Comparison of ENCODE assay signal across 19 cellular contexts in genomic region chr13:79917628-79918027, GRCh38.
DNase-seq lines count a peak whose midpoint lies in the region; FAIRE-seq and TF ChIP-seq lines count a peak whose summit lies in the region.
"Had no signal": no experiment of that assay in that cellular context is flagged by ENCODE, and none has a peak within 500 bp of the region (broad histone marks: within the 10 kb centered on the region; RNA-seq: fewer than 3 reads in every experiment).

No MANE protein-coding gene starts in this region.

- DNase-seq in NB4 (ENCODE audit: low read depth) (peak; percentile 14), astrocyte (ENCODE audit: low read depth) (no peak), neural progenitor cell (ENCODE audit: low spot score) (no peak), KG1 (lab: John Stamatoyannopoulos, UW) (no peak), NCI-H748 (lab: John Stamatoyannopoulos, UW; ENCODE audit: unreplicated experiment) (no peak)
- no peak for DNase-seq in activated CD4-positive, CD25-positive, alpha-beta regulatory T cell (lab: John Stamatoyannopoulos, UW)
- DNase-seq in activated CD4-positive, alpha-beta T cell treated with anti-CD3 and anti-CD28 coated beads, Interleukin-2, amount 50 U/mL, for 4 hours: no peak
- DNase-seq: ACHN, DMS79 treated with DMSO at 0.1 percent for 48 hours, HCEC 1CT, NCI-H1092, NCI-H1436 treated with DMSO at 0.1 percent for 48 hours, NCI-H2081, NCI-H510A treated with DMSO at 0.1 percent for 48 hours, Peyer's patch, T-cell had no signal

- no peak overlapping the region for H3K4me3 ChIP-seq in Loucy (ENCODE audit: low read length, poor library complexity, severe bottlenecking)
- H3K4me3 ChIP-seq in NB4 (ENCODE audit: low read depth, low read length): no peak overlapping the region
- no peak overlapping the region for H3K4me3 ChIP-seq in astrocyte (ENCODE audit: insufficient read depth, low read depth, low read length)
- no peak overlapping the region for H3K4me3 ChIP-seq in neural progenitor cell
- H3K4me3 ChIP-seq: K562, Peyer's patch had no signal

- no peak overlapping the region for H3K4me2 ChIP-seq in Loucy (ENCODE audit: low read depth, low read length, poor library complexity, severe bottlenecking)
- no peak overlapping the region for H3K4me2 ChIP-seq in astrocyte (ENCODE audit: low read length)
- H3K4me2 ChIP-seq in neural progenitor cell: no peak overlapping the region

- peaks cover 9% of the 10 kb centered on the region for H3K9me3 Mint-ChIP-seq in astrocyte (ENCODE audit: unreplicated experiment)
- peaks cover 24% of the 10 kb centered on the region for H3K9me3 Mint-ChIP-seq in neural progenitor cell

- H3K79me2 ChIP-seq in Loucy (ENCODE audit: insufficient read depth, low read length) (no peaks in the 10 kb centered on the region), astrocyte (ENCODE audit: insufficient read depth, low read length) (no peaks in the 10 kb centered on the region), neural progenitor cell (ENCODE audit: low read depth) (no peaks in the 10 kb centered on the region)

- H3K9me3 ChIP-seq in Loucy (ENCODE audit: insufficient read depth, low read depth, low read length) (no peaks in the 10 kb centered on the region), astrocyte (ENCODE audit: insufficient read depth, low read depth, low read length) (no peaks in the 10 kb centered on the region), neural progenitor cell (ENCODE audit: low read depth) (no peaks in the 10 kb centered on the region)
- H3K9me3 ChIP-seq: Peyer's patch had no signal

- H3F3A ChIP-seq in Loucy (ENCODE audit: low read depth): no peaks in the 10 kb centered on the region
- H3F3A ChIP-seq in neural progenitor cell (ENCODE audit: low read depth): no peaks in the 10 kb centered on the region

- no peaks in the 10 kb centered on the region for H4K20me1 ChIP-seq in Loucy (ENCODE audit: insufficient read depth, low read length, poor library complexity, severe bottlenecking)
- H4K20me1 ChIP-seq in astrocyte (ENCODE audit: insufficient read depth, low read length): no peaks in the 10 kb centered on the region
- no peaks in the 10 kb centered on the region for H4K20me1 ChIP-seq in neural progenitor cell (ENCODE audit: low read depth)

- peak; percentile 62 for FAIRE-seq in astrocyte (lab: Jason Lieb, UNC)
- FAIRE-seq: K562 had no signal

- no peak overlapping the region for H3K27ac ChIP-seq in astrocyte (ENCODE audit: low read depth, low read length)
- H3K27ac ChIP-seq in neural progenitor cell: no peak overlapping the region
- H3K27ac ChIP-seq: C4-2B, Peyer's patch had no signal

- H3K4me3 Mint-ChIP-seq in astrocyte (ENCODE audit: unreplicated experiment) (no peak overlapping the region), neural progenitor cell (peak overlapping the region; percentile 1)
- H3K4me3 Mint-ChIP-seq: T-cell had no signal

- H3K4me1 Mint-ChIP-seq in astrocyte (ENCODE audit: low read depth, unreplicated experiment) (peaks cover 11% of the 10 kb centered on the region), neural progenitor cell (peaks cover 62% of the 10 kb centered on the region)
- H3K4me1 Mint-ChIP-seq: T-cell had no signal

- H2AFZ ChIP-seq in Loucy (ENCODE audit: low read length) (no peak overlapping the region), astrocyte (ENCODE audit: low read depth, low read length) (no peak overlapping the region), neural progenitor cell (replicated peaks) (no peak overlapping the region)

- no peaks in the 10 kb centered on the region for H3K36me3 Mint-ChIP-seq in astrocyte (ENCODE audit: low read depth, unreplicated experiment)
- H3K36me3 Mint-ChIP-seq in neural progenitor cell: peaks cover 11% of the 10 kb centered on the region
- H3K36me3 Mint-ChIP-seq: T-cell had no signal

- H3K27ac Mint-ChIP-seq in astrocyte (ENCODE audit: unreplicated experiment) (no peak overlapping the region), neural progenitor cell (peak overlapping the region; percentile 16)
- H3K27ac Mint-ChIP-seq: T-cell had no signal

- no peak for TF ChIP-seq POLR2A in NB4 (IDR thresholded peaks at IDR 0.05; ENCODE audit: extremely low read depth, insufficient read length)

- H3K4me1 ChIP-seq in Loucy (ENCODE audit: insufficient read depth, low read length, poor library complexity, severe bottlenecking): peaks cover 15% of the 10 kb centered on the region
- H3K4me1 ChIP-seq in astrocyte (ENCODE audit: insufficient read depth, low read length): no peaks in the 10 kb centered on the region
- peaks cover 9% of the 10 kb centered on the region for H3K4me1 ChIP-seq in neural progenitor cell
- H3K4me1 ChIP-seq: Peyer's patch had no signal

- H3K36me3 ChIP-seq in Loucy (ENCODE audit: insufficient read depth, low read length) (no peaks in the 10 kb centered on the region), astrocyte (ENCODE audit: insufficient read depth, low read length) (no peaks in the 10 kb centered on the region), neural progenitor cell (no peaks in the 10 kb centered on the region)
- H3K36me3 ChIP-seq: Peyer's patch had no signal

- no peaks in the 10 kb centered on the region for H3K9me2 ChIP-seq in Loucy (replicated peaks; ENCODE audit: low read depth, low read length)

- no peaks in the 10 kb centered on the region for H3K27me3 ChIP-seq in Loucy (ENCODE audit: insufficient read depth, low read length, poor library complexity, severe bottlenecking)
- no peaks in the 10 kb centered on the region for H3K27me3 ChIP-seq in astrocyte (ENCODE audit: insufficient read depth, low read length)
- H3K27me3 ChIP-seq in neural progenitor cell: no peaks in the 10 kb centered on the region
- H3K27me3 ChIP-seq: Peyer's patch had no signal

- H3K9ac ChIP-seq in Loucy (ENCODE audit: low read depth, low read length, poor library complexity, severe bottlenecking): no peak overlapping the region
- H3K9ac ChIP-seq in astrocyte (ENCODE audit: low read length): no peak overlapping the region
- no peak overlapping the region for H3K9ac ChIP-seq in neural progenitor cell

- peak; percentile 18; the same call in 1 of the 2 replicates for TF ChIP-seq CTCF in Loucy (conservative IDR thresholded peaks at IDR 0.05; ENCODE audit: low read length)
- TF ChIP-seq CTCF in NB4 (IDR thresholded peaks at IDR 0.05; ENCODE audit: low read depth, low read length): no peak
- TF ChIP-seq CTCF in astrocyte (IDR thresholded peaks at IDR 0.05; ENCODE audit: insufficient read depth, low read depth, low read length): no peak
- no peak for TF ChIP-seq CTCF in neural progenitor cell (IDR thresholded peaks at IDR 0.05)

- no peaks in the 10 kb centered on the region for H3K27me3 Mint-ChIP-seq in astrocyte (ENCODE audit: low read depth, unreplicated experiment)
- H3K27me3 Mint-ChIP-seq in neural progenitor cell (ENCODE audit: insufficient read depth, low read depth): peaks cover 3% of the 10 kb centered on the region
- H3K27me3 Mint-ChIP-seq: T-cell had no signal
